1 cellular context compared by ENCODE assay signal in the genomic region with DNA sequence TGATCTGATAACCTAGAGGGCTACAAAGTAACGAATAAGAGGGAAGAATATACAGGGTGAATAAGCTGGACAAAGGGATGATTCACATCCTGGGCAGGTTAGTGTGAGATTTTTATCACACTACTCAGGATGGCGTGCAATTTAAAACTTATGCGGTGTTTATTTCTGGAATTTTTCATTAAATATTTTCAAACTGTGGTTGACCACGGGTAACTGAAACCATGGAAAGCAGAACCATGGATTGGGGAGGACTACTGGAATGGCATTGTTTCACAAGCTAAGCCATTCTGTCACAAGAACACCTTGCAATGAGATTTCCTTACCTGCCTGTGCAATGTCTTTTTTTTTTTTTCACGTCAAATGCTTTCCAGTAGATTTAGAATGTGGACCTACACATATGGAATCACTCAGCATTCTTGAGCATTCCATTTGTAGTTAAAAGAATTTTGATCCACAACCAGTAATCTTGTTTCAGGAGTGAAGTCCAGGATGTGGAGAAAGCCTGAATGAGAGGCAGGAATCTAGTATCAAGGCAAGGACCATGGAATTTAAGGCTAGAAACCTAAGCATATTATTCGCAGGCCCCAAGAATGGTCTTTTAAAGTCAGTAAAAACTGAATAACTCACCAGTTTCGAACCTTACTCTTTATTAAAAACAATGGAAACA.
TF ChIP-seq lines count a peak whose summit lies in the region.

No MANE protein-coding gene starts in this region.

TF ChIP-seq in K562, 482 proteins besides CTCF, POLR2A, EP300 and RAD21:
- peak; percentile 36; the same call in 1 of the 2 replicates for TF ChIP-seq FOSL1 (tag; conservative IDR thresholded peaks at IDR 0.05)
- TF ChIP-seq, protein P1, sequence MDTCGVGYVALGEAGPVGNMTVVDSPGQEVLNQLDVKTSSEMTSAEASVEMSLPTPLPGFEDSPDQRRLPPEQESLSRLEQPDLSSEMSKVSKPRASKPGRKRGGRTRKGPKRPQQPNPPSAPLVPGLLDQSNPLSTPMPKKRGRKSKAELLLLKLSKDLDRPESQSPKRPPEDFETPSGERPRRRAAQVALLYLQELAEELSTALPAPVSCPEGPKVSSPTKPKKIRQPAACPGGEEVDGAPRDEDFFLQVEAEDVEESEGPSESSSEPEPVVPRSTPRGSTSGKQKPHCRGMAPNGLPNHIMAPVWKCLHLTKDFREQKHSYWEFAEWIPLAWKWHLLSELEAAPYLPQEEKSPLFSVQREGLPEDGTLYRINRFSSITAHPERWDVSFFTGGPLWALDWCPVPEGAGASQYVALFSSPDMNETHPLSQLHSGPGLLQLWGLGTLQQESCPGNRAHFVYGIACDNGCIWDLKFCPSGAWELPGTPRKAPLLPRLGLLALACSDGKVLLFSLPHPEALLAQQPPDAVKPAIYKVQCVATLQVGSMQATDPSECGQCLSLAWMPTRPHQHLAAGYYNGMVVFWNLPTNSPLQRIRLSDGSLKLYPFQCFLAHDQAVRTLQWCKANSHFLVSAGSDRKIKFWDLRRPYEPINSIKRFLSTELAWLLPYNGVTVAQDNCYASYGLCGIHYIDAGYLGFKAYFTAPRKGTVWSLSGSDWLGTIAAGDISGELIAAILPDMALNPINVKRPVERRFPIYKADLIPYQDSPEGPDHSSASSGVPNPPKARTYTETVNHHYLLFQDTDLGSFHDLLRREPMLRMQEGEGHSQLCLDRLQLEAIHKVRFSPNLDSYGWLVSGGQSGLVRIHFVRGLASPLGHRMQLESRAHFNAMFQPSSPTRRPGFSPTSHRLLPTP (IDR thresholded peaks at IDR 0.05; ENCODE audit: borderline replicate concordance, extremely low read depth, insufficient read length), result no peak
TF ChIP-seq in K562: peak in this region for 1.
